Comparison of ENCODE assay signal across 1 cellular context in the genomic region with DNA sequence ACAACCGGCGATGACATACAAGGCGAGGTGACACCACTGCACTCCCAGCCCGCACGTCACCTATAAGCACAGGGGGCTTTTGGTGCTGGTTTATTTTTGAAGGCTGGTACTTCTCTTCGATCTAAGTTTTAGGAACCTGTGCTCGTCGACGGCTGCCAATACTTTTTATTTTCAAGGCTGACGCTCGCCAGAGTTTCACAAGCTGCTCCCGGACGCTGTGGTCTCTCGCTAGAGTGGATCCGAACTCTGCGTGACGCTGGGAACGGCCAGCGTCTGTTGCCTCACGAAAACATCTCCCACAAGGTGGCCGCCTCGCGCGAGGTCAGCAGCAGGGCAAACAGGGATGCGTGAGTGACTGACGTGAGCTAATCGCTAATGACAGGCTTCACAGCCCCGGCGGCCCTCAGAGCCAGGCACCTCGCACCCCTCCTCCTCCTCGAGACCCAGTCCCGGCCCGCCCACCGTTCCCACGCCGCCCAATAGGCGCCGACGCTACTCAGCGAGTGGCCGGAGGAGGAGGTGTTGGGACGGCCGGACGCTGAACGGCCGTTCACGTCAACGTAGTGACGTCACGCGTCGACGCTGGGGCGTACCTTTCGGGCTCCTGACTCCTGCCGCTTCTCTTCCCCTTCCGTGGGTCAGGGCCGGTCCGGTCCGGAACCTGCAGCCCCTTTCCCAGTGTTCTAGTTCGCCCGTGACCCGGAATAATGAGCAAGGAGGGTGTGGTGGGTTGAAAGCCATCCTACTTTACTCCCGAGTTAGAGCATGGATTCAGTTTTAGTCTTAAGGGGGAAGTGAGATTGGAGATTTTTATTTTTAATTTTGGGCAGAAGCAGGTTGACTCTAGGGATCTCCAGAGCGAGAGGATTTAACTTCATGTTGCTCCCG.
TF ChIP-seq lines count a peak whose summit lies in the region.

CLCN3 (plus strand) TSS at position 621 of the 888 bp plus-strand sequence. CDS start 15,351 bp downstream, outside the sequence.

TF ChIP-seq in WTC11, 78 proteins besides CTCF, POLR2A, EP300 and RAD21 (continued from another document and continues in another):
- no peak for TF ChIP-seq GRHL2 (CRISPR knock-in tag; IDR thresholded peaks at IDR 0.05; ENCODE audit: insufficient replicate concordance, severe bottlenecking)
- no peak for TF ChIP-seq ZNF317 (CRISPR knock-in tag; IDR thresholded peaks at IDR 0.05; ENCODE audit: borderline replicate concordance, low read depth)
- no peak for TF ChIP-seq NR2C2 (CRISPR knock-in tag; IDR thresholded peaks at IDR 0.05)
- TF ChIP-seq EMX1 (CRISPR knock-in tag; IDR thresholded peaks at IDR 0.05), result no peak
- no peak for TF ChIP-seq JUN (CRISPR knock-in tag; IDR thresholded peaks at IDR 0.05)
- no peak for TF ChIP-seq ZNF219 (CRISPR knock-in tag; IDR thresholded peaks at IDR 0.05; ENCODE audit: borderline replicate concordance)
- TF ChIP-seq USF1 (CRISPR knock-in tag; IDR thresholded peaks at IDR 0.05), result no peak
- TF ChIP-seq NFE2L1 (CRISPR knock-in tag; IDR thresholded peaks at IDR 0.05), result peak; percentile 68; the same call in 1 of the 2 replicates
- no peak for TF ChIP-seq PREB (CRISPR knock-in tag; IDR thresholded peaks at IDR 0.05; ENCODE audit: borderline replicate concordance)
- no peak for TF ChIP-seq ATF2 (CRISPR knock-in tag; IDR thresholded peaks at IDR 0.05; ENCODE audit: borderline replicate concordance, low read depth)
- peak; percentile 98 for TF ChIP-seq SP1 (CRISPR knock-in tag; conservative IDR thresholded peaks at IDR 0.05)
- TF ChIP-seq ETV6 (CRISPR knock-in tag; IDR thresholded peaks at IDR 0.05), result peak; percentile 68
- TF ChIP-seq, protein P1, sequence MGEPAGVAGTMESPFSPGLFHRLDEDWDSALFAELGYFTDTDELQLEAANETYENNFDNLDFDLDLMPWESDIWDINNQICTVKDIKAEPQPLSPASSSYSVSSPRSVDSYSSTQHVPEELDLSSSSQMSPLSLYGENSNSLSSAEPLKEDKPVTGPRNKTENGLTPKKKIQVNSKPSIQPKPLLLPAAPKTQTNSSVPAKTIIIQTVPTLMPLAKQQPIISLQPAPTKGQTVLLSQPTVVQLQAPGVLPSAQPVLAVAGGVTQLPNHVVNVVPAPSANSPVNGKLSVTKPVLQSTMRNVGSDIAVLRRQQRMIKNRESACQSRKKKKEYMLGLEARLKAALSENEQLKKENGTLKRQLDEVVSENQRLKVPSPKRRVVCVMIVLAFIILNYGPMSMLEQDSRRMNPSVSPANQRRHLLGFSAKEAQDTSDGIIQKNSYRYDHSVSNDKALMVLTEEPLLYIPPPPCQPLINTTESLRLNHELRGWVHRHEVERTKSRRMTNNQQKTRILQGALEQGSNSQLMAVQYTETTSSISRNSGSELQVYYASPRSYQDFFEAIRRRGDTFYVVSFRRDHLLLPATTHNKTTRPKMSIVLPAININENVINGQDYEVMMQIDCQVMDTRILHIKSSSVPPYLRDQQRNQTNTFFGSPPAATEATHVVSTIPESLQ (CRISPR knock-in tag; IDR thresholded peaks at IDR 0.05), result no peak
- TF ChIP-seq, protein P2, sequence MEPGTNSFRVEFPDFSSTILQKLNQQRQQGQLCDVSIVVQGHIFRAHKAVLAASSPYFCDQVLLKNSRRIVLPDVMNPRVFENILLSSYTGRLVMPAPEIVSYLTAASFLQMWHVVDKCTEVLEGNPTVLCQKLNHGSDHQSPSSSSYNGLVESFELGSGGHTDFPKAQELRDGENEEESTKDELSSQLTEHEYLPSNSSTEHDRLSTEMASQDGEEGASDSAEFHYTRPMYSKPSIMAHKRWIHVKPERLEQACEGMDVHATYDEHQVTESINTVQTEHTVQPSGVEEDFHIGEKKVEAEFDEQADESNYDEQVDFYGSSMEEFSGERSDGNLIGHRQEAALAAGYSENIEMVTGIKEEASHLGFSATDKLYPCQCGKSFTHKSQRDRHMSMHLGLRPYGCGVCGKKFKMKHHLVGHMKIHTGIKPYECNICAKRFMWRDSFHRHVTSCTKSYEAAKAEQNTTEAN (CRISPR knock-in tag; IDR thresholded peaks at IDR 0.05), result 0 out of 2 replicates have a peak, but pooled peaks have one; percentile 25
- TF ChIP-seq CDX4 (CRISPR knock-in tag; IDR thresholded peaks at IDR 0.05; ENCODE audit: borderline replicate concordance), result no peak
- no peak for TF ChIP-seq SOX15 (CRISPR knock-in tag; IDR thresholded peaks at IDR 0.05)
- no peak for TF ChIP-seq STAT6 (CRISPR knock-in tag; conservative IDR thresholded peaks at IDR 0.05; ENCODE audit: low read depth)
- no peak for TF ChIP-seq ZBTB21 (CRISPR knock-in tag; IDR thresholded peaks at IDR 0.05; ENCODE audit: borderline replicate concordance)
- TF ChIP-seq, protein P3, sequence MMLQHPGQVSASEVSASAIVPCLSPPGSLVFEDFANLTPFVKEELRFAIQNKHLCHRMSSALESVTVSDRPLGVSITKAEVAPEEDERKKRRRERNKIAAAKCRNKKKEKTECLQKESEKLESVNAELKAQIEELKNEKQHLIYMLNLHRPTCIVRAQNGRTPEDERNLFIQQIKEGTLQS (CRISPR knock-in tag; conservative IDR thresholded peaks at IDR 0.05), result no peak
- peak; percentile 93 for TF ChIP-seq CREM (CRISPR knock-in tag; IDR thresholded peaks at IDR 0.05)
- peak; percentile 84 for TF ChIP-seq PRDM15 (CRISPR knock-in tag; IDR thresholded peaks at IDR 0.05)
- TF ChIP-seq TCF7 (CRISPR knock-in tag; IDR thresholded peaks at IDR 0.05; ENCODE audit: low read depth), result no peak
- no peak for TF ChIP-seq ESRRA (CRISPR knock-in tag; IDR thresholded peaks at IDR 0.05; ENCODE audit: borderline replicate concordance)
- peak; percentile 55; the same call in 1 of the 2 replicates for TF ChIP-seq CREB1 (CRISPR knock-in tag; IDR thresholded peaks at IDR 0.05)
- TF ChIP-seq ZNF416 (CRISPR knock-in tag; IDR thresholded peaks at IDR 0.05), result no peak
- TF ChIP-seq, protein P4, sequence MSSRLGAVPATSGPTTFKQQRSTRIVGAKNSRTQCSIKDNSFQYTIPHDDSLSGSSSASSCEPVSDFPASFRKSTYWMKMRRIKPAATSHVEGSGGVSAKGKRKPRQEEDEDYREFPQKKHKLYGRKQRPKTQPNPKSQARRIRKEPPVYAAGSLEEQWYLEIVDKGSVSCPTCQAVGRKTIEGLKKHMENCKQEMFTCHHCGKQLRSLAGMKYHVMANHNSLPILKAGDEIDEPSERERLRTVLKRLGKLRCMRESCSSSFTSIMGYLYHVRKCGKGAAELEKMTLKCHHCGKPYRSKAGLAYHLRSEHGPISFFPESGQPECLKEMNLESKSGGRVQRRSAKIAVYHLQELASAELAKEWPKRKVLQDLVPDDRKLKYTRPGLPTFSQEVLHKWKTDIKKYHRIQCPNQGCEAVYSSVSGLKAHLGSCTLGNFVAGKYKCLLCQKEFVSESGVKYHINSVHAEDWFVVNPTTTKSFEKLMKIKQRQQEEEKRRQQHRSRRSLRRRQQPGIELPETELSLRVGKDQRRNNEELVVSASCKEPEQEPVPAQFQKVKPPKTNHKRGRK (CRISPR knock-in tag; IDR thresholded peaks at IDR 0.05; ENCODE audit: borderline replicate concordance), result no peak
- TF ChIP-seq ZNF138 (CRISPR knock-in tag; conservative IDR thresholded peaks at IDR 0.05), result no peak
- no peak for TF ChIP-seq TP53 (CRISPR knock-in tag; IDR thresholded peaks at IDR 0.05)
- TF ChIP-seq, protein P5, sequence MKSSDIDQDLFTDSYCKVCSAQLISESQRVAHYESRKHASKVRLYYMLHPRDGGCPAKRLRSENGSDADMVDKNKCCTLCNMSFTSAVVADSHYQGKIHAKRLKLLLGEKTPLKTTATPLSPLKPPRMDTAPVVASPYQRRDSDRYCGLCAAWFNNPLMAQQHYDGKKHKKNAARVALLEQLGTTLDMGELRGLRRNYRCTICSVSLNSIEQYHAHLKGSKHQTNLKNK (CRISPR knock-in tag; IDR thresholded peaks at IDR 0.05), result no peak
- TF ChIP-seq, protein P6, sequence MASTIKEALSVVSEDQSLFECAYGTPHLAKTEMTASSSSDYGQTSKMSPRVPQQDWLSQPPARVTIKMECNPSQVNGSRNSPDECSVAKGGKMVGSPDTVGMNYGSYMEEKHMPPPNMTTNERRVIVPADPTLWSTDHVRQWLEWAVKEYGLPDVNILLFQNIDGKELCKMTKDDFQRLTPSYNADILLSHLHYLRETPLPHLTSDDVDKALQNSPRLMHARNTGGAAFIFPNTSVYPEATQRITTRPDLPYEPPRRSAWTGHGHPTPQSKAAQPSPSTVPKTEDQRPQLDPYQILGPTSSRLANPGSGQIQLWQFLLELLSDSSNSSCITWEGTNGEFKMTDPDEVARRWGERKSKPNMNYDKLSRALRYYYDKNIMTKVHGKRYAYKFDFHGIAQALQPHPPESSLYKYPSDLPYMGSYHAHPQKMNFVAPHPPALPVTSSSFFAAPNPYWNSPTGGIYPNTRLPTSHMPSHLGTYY (CRISPR knock-in tag; IDR thresholded peaks at IDR 0.05), result no peak
- no peak for TF ChIP-seq KAT7 (CRISPR knock-in tag; IDR thresholded peaks at IDR 0.05; ENCODE audit: borderline replicate concordance)
- peak; percentile 68 for TF ChIP-seq NFYB (CRISPR knock-in tag; conservative IDR thresholded peaks at IDR 0.05; ENCODE audit: low read depth)
- peak; percentile 70; the same call in 1 of the 2 replicates for TF ChIP-seq ZNF121 (CRISPR knock-in tag; IDR thresholded peaks at IDR 0.05)
- TF ChIP-seq NFATC4 (CRISPR knock-in tag; IDR thresholded peaks at IDR 0.05), result no peak
- TF ChIP-seq GABPB1 (CRISPR knock-in tag; IDR thresholded peaks at IDR 0.05), result peak; percentile 8; the same call in 1 of the 2 replicates
- no peak for TF ChIP-seq ZNF671 (CRISPR knock-in tag; IDR thresholded peaks at IDR 0.05)
